ENCODE assay signal across 8 cellular contexts in the genomic region with DNA sequence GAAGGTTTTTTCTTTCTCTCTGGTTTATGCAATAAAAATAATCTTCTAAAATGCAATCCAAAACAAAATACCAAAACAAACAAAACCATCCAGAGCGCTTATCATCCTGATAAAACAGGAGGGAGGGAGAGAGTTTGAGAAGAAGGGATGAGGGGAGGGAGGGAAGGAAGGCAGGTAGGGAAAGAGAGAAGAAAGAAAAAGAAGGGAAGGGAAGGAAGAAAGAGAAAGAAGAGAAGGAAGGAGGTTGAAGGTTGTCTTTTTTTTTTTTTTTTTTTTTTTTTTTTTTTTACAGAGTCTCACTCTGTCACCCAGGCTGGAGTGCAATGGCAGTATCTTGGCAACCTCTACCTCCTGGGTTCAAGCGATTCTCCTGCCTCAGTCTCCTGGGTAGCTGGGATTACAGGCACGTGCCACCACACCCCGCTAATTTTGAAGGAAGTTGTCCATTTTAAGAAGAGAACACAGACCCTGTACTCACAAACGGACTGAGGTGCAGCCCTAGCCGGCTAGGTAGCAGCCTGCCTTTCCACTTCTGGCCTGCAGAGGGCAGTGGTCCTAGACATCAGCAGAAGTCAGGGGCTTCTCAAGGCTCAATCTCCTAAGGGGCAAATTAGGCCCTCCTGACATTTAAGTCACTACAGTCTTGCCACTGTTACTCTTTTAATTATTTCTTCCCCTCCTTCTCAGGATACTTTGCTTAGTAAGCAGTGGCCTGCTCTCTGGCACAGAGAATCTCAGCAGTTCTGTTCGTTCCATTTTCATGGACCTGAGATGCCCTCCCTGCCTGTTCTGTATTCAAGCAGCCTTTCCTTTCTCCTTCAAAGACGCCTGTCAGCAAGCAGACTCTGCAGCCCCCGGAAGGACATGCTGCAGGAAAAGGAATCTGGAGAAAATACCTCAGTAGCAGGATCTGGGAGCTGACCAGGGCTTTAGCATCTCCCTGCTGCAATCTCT.
DNase-seq lines count a peak whose midpoint lies in the region; ATAC-seq and TF ChIP-seq lines count a peak whose summit lies in the region.

No MANE protein-coding gene starts in this region.

- H3K9ac ChIP-seq in liver (ENCODE audit: low read depth in 1 of 2, low read length in 2 of 2) = no peak overlapping the region

- no peak overlapping the region for H3K4me3 ChIP-seq in choroid plexus epithelial cell (ENCODE audit: low read depth, low read length)
- no peak overlapping the region for H3K4me3 ChIP-seq in liver (ENCODE audit: low read depth in 1 of 3, low read length in 3 of 3)

- ATAC-seq in Right ventricle myocardium inferior (peak; percentile 81), HG02981 (IDR thresholded peaks at IDR 0.05; ENCODE audit: unreplicated experiment) (peak; percentile 91)

- peaks cover 11 to 40% (median 29%) of the 10 kb centered on the region in 4 donors for H3K4me1 ChIP-seq in liver (ENCODE audit: control insufficient read depth in 4 of 4, insufficient read depth in 4 of 4, low read length in 3 of 4)

- H3K27me3 ChIP-seq in liver (ENCODE audit: control insufficient read depth in 4 of 4, insufficient read depth in 4 of 4, low read length in 3 of 4) = no peaks in the 10 kb centered on the region

- TF ChIP-seq CTCF in choroid plexus epithelial cell (conservative IDR thresholded peaks at IDR 0.05; ENCODE audit: low read depth, low read length) (peak; percentile 95), liver (IDR thresholded peaks at IDR 0.05; ENCODE audit: low read depth, low read length, missing input control) (peak; percentile 91)

- peaks cover 3 to 13% (median 7%) of the 10 kb centered on the region in 4 donors for H3K36me3 ChIP-seq in liver (ENCODE audit: control insufficient read depth in 4 of 4, insufficient read depth in 3 of 4, low read depth in 1 of 4, low read length in 3 of 4)

- WGBS in liver = 30% methylated on average over 9 of the region's 9 CpGs

- H3K27ac ChIP-seq in liver (ENCODE audit: low read depth in 1 of 2, low read length in 2 of 2) = no peak overlapping the region

- intact Hi-C loops in Right ventricle myocardium inferior (cut with DNase I) (loop anchor here (1.0 to 5.0 kb wide), 2 partner anchors 77 to 228 kb away; a partner anchor contains a TSS), cardiac septum (cut with DNase I) (loop anchor here (2.0 to 10.0 kb wide), 2 partner anchors 76 to 270 kb away; a partner anchor contains a TSS)

- H3K9me3 ChIP-seq in liver (ENCODE audit: control insufficient read depth in 4 of 4, low read length in 3 of 4) = no peaks in the 10 kb centered on the region

- TF ChIP-seq RAD21 in liver (IDR thresholded peaks at IDR 0.05) = peak; percentile 75 to 82

- DNase-seq in Right ventricle myocardium inferior (ENCODE audit: missing footprints) = peak; percentile 79
- DNase-seq in cardiac septum (ENCODE audit: low spot score) = no peak
- peak; percentile 68 for DNase-seq in NCI-H2196 (lab: John Stamatoyannopoulos, UW; ENCODE audit: unreplicated experiment)
- DNase-seq in activated CD4-positive, alpha-beta T cell treated with anti-CD3 and anti-CD28 coated beads for 1 hour = peak; percentile 28
- peak; percentile 83 for DNase-seq in choroid plexus epithelial cell (ENCODE audit: low read depth)
- DNase-seq in stimulated activated CD4-positive, alpha-beta T cell treated with anti-CD3 and anti-CD28 coated beads, TNF-alpha, amount 100 ng/mL, for 48 hours (ENCODE audit: low read depth in 3 of 3) = peak; percentile 23 to 48 (median 25)

TF ChIP-seq in liver, 16 proteins besides CTCF, POLR2A, EP300 and RAD21:
- TF ChIP-seq TAF1 (conservative IDR thresholded peaks at IDR 0.05) (no peak), YY1 (IDR thresholded peaks at IDR 0.05) (peak; percentile 30)
